Comparison of ENCODE assay signal across 8 cellular contexts in genomic region chrX:117325706-117326105, GRCh38.
"Had no signal": no experiment of that assay in that cellular context is flagged by ENCODE, and none has a peak within 500 bp of the region (broad histone marks: within the 10 kb centered on the region; RNA-seq: fewer than 3 reads in every experiment).

No MANE protein-coding gene starts in this region.

- H3K4me3 ChIP-seq: GM23338, HAP-1 had no signal

- H3K27ac Mint-ChIP-seq: GM23338, HFFc6, IgD-negative memory B cell had no signal

- DNase-seq: HFFc6, KBM-7 had no signal

- H3K27ac ChIP-seq: HL-60 had no signal

- H3K36me3 ChIP-seq: HAP-1 had no signal

- H3K4me1 Mint-ChIP-seq: IgD-negative memory B cell had no signal

- H3K27me3 Mint-ChIP-seq: IgD-negative memory B cell had no signal

- H3K4me3 Mint-ChIP-seq: GM23338, HFFc6, IgD-negative memory B cell had no signal

- ATAC-seq: GM23338, HCT116, HepG2 had no signal

- H3K36me3 Mint-ChIP-seq: IgD-negative memory B cell had no signal
